Comparison of ENCODE assay signal across 8 cellular contexts in the genomic region with DNA sequence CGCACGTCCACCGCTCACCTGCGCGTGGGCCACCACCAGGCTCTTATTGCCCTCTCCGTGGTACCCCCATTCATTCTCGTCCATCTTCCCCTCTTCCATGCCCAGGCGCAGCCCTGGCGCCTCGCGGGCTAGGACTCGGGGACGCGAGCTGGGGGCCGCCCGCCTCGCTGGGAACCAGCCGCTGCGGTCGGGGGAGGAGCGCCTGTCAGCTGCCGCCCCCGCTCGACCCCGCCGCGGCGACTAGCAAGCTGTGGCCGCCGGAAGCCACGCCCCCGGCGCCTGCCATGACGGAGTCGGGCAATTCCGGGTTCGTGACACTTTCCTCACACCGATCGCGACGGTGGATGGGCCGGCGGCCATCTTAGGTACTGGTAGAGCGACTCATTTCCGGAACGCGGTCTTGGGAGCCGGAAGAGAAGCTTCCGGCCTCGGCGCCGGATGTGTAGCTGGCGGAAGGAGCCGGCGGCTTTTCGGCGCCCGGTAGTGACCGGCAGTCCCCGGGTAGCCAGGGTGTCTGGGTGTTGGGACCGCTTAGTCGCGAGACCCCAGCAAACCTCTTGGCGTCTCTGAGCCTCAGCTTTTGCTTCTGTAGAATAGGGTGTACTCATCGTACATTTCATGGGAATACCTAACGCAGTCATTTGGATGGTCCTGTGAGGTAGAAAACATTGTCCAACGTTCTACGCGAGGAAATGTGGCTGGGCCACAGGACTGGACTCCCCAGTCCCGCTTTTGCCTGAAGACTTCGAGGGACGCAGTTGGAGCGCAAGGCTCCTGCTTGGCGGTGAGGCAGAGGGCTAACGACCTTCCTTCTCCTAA. TPM values are rescaled to one million over a fixed set of nuclear protein-coding genes. Genes with fewer than 3 reads are reported as not detected.
A peak's percentile ranks its signal among the peaks of the same experiment; 100 is the strongest.
DNase-seq lines count a peak whose midpoint lies in the region; ATAC-seq and TF ChIP-seq lines count a peak whose summit lies in the region.

A gene with protein sequence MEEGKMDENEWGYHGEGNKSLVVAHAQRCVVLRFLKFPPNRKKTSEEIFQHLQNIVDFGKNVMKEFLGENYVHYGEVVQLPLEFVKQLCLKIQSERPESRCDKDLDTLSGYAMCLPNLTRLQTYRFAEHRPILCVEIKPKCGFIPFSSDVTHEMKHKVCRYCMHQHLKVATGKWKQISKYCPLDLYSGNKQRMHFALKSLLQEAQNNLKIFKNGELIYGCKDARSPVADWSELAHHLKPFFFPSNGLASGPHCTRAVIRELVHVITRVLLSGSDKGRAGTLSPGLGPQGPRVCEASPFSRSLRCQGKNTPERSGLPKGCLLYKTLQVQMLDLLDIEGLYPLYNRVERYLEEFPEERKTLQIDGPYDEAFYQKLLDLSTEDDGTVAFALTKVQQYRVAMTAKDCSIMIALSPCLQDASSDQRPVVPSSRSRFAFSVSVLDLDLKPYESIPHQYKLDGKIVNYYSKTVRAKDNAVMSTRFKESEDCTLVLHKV (minus strand): TSS at position 242 of the 819 bp plus-strand sequence. CDS start 143 bp downstream, at position 99.

- peaks cover 2 to 7% of the 10 kb centered on the region in 2 donors for H3K36me3 ChIP-seq in mucosa of rectum (ENCODE audit: control insufficient read depth in 2 of 2, insufficient read depth in 2 of 2, low read length in 2 of 2)

- peaks cover 4 to 11% of the 10 kb centered on the region in 2 donors for H3K4me1 ChIP-seq in mucosa of rectum (ENCODE audit: control insufficient read depth in 2 of 2, insufficient read depth in 2 of 2, low read length in 2 of 2)

- H3K4me1 Mint-ChIP-seq in activated T-cell treated with anti-CD3 and anti-CD28 coated beads, Interleukin-2, amount 50 U/mL, for 4 hours (ENCODE audit: low read depth), result peaks cover 31% of the 10 kb centered on the region

- no peaks in the 10 kb centered on the region for H3K9me3 Mint-ChIP-seq in activated T-cell treated with anti-CD3 and anti-CD28 coated beads, Interleukin-2, amount 50 U/mL, for 4 hours

- no peaks in the 10 kb centered on the region for H3K9me3 ChIP-seq in mucosa of rectum (ENCODE audit: control insufficient read depth in 2 of 2, low read length in 2 of 2)

- peak within 1 kb of the TSS; percentile 93 for H3K4me3 Mint-ChIP-seq in activated T-cell treated with anti-CD3 and anti-CD28 coated beads, Interleukin-2, amount 50 U/mL, for 4 hours

- TF ChIP-seq POLR2A in erythroblast (IDR thresholded peaks at IDR 0.05; ENCODE audit: low read length), result peak; percentile 97

- peaks cover 8% of the 10 kb centered on the region for H3K36me3 Mint-ChIP-seq in activated T-cell treated with anti-CD3 and anti-CD28 coated beads, Interleukin-2, amount 50 U/mL, for 4 hours (ENCODE audit: insufficient read depth)

- peak within 1 kb of the TSS; percentile 66 to 91 for H3K27ac ChIP-seq in mucosa of rectum (ENCODE audit: low read depth in 2 of 2, low read length in 2 of 2)

- H3K9ac ChIP-seq in mucosa of rectum (ENCODE audit: low read depth in 1 of 2, low read length in 2 of 2), result peak within 1 kb of the TSS; percentile 73 to 97

- H3K27me3 Mint-ChIP-seq in activated T-cell treated with anti-CD3 and anti-CD28 coated beads, Interleukin-2, amount 50 U/mL, for 4 hours (ENCODE audit: low read depth), result no peaks in the 10 kb centered on the region

- H3K27me3 ChIP-seq in mucosa of rectum (ENCODE audit: control insufficient read depth in 2 of 2, insufficient read depth in 2 of 2, low read length in 2 of 2), result no peaks in the 10 kb centered on the region

- ATAC-seq in GM21737 (IDR thresholded peaks at IDR 0.05; ENCODE audit: unreplicated experiment), result peak; percentile 90
- ATAC-seq in activated T-cell treated with anti-CD3 and anti-CD28 coated beads, Interleukin-2, amount 50 U/mL, for 4 hours, result peak; percentile 96

- peak within 1 kb of the TSS; percentile 96 to 100 for H3K4me3 ChIP-seq in mucosa of rectum (ENCODE audit: low read length in 2 of 2)

- DNase-seq in DMS79 (lab: John Stamatoyannopoulos, UW) (peak; percentile 83), KG1 (lab: John Stamatoyannopoulos, UW) (peak; percentile 97), erythroblast (lab: John Stamatoyannopoulos, UW) (peak; percentile 98 to 99)
- peak; percentile 97 for DNase-seq in activated T-cell treated with anti-CD3 and anti-CD28 coated beads, Interleukin-2, amount 50 U/mL, for 4 hours
- DNase-seq in stimulated activated CD8-positive, alpha-beta memory T cell treated with anti-CD3 and anti-CD28 coated beads, Interleukin-4, amount 100 ng/mL, for 4 hours (ENCODE audit: low read depth in 2 of 2, low spot score in 1 of 2), result peak; percentile 93 to 98

TF ChIP-seq in PFSK-1, 5 proteins besides CTCF, POLR2A, EP300 and RAD21:
- TF ChIP-seq POLR2AphosphoS5 (IDR thresholded peaks at IDR 0.05; ENCODE audit: low read depth, low read length) (peak; percentile 67), TAF1 (IDR thresholded peaks at IDR 0.05; ENCODE audit: borderline replicate concordance, insufficient read depth, low read length) (peak; percentile 89), SIN3A (IDR thresholded peaks at IDR 0.05; ENCODE audit: borderline replicate concordance, insufficient read depth, low read length) (peak; percentile 59; the same call in 1 of the 2 replicates), FOXP2 (optimal IDR thresholded peaks at IDR 0.05; ENCODE audit: borderline replicate concordance, extremely low read depth, extremely low read length, insufficient read depth) (peak; percentile 86)
- TF ChIP-seq, protein P1, sequence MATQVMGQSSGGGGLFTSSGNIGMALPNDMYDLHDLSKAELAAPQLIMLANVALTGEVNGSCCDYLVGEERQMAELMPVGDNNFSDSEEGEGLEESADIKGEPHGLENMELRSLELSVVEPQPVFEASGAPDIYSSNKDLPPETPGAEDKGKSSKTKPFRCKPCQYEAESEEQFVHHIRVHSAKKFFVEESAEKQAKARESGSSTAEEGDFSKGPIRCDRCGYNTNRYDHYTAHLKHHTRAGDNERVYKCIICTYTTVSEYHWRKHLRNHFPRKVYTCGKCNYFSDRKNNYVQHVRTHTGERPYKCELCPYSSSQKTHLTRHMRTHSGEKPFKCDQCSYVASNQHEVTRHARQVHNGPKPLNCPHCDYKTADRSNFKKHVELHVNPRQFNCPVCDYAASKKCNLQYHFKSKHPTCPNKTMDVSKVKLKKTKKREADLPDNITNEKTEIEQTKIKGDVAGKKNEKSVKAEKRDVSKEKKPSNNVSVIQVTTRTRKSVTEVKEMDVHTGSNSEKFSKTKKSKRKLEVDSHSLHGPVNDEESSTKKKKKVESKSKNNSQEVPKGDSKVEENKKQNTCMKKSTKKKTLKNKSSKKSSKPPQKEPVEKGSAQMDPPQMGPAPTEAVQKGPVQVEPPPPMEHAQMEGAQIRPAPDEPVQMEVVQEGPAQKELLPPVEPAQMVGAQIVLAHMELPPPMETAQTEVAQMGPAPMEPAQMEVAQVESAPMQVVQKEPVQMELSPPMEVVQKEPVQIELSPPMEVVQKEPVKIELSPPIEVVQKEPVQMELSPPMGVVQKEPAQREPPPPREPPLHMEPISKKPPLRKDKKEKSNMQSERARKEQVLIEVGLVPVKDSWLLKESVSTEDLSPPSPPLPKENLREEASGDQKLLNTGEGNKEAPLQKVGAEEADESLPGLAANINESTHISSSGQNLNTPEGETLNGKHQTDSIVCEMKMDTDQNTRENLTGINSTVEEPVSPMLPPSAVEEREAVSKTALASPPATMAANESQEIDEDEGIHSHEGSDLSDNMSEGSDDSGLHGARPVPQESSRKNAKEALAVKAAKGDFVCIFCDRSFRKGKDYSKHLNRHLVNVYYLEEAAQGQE (IDR thresholded peaks at IDR 0.05; ENCODE audit: insufficient read depth in 1 of 2, low read depth in 2 of 2, low read length in 2 of 2), result 0 out of 4 replicates have a peak, but pooled peaks have one; percentile 21 to 22
TF ChIP-seq in PFSK-1: peak in this region for 5.

RNA-seq across cellular contexts. Expression of the gene that starts here (rescaled TPM):
- polyA plus RNA-seq in PFSK-1 (2012; ENCODE audit: insufficient read length, low read depth), result 9.3 TPM
- total RNA-seq in activated T-cell treated with anti-CD3 and anti-CD28 coated beads, Interleukin-2, amount 50 U/mL, for 4 hours, result 10 to 100 TPM; 12.8 to 14.6 (median 14.5) TPM

Comparison
In these comparisons a context has a peak if more than half of its experiments do, and no peak if none do; other contexts are left out.
1. Peak in every context shown above with its lines: DNase-seq, ATAC-seq, H3K4me3 ChIP-seq and H3K27ac ChIP-seq.